Comparison of ENCODE assay signal across 8 cellular contexts in genomic region chr13:102597029-102598015, GRCh38. TPM values are rescaled to one million over a fixed set of nuclear protein-coding genes. Genes with fewer than 3 reads are reported as not detected.
DNase-seq lines count a peak whose midpoint lies in the region; ATAC-seq and TF ChIP-seq lines count a peak whose summit lies in the region.

No MANE protein-coding gene starts in this region.

- H3K36me3 ChIP-seq in BE2C: peaks cover 5% of the 10 kb centered on the region
- H3K36me3 ChIP-seq in iPS-18a (ENCODE audit: control insufficient read depth, low read depth, low read length): no peaks in the 10 kb centered on the region
- no peaks in the 10 kb centered on the region for H3K36me3 ChIP-seq in skeletal muscle tissue (ENCODE audit: control insufficient read depth in 3 of 3, insufficient read depth in 3 of 3, low read length in 3 of 3)

- H3K9me3 ChIP-seq in BE2C: no peaks in the 10 kb centered on the region
- no peaks in the 10 kb centered on the region for H3K9me3 ChIP-seq in iPS-18a (ENCODE audit: control insufficient read depth, low read depth, low read length)
- no peaks in the 10 kb centered on the region for H3K9me3 ChIP-seq in skeletal muscle tissue (ENCODE audit: control insufficient read depth in 3 of 3, low read length in 3 of 3)

- no peaks in the 10 kb centered on the region; the same call in 1 of the 2 replicates for H3K4me1 ChIP-seq in BE2C
- H3K4me1 ChIP-seq in iPS-18a (ENCODE audit: control insufficient read depth, low read depth, low read length): peaks cover 7% of the 10 kb centered on the region
- peaks cover 25 to 36% (median 32%) of the 10 kb centered on the region in 3 donors for H3K4me1 ChIP-seq in skeletal muscle tissue (ENCODE audit: control insufficient read depth in 3 of 3, insufficient read depth in 3 of 3, low read length in 3 of 3)

- peak; percentile 21 for ATAC-seq in GM19023 (IDR thresholded peaks at IDR 0.05; ENCODE audit: unreplicated experiment)
- ATAC-seq in HG03103 (IDR thresholded peaks at IDR 0.05; ENCODE audit: low read depth, unreplicated experiment): peak; percentile 29

- H3K9ac ChIP-seq in iPS-18a (ENCODE audit: low read length): peak overlapping the region; percentile 80
- peak overlapping the region; percentile 85 to 99 (median 99) for H3K9ac ChIP-seq in skeletal muscle tissue (ENCODE audit: low read depth in 1 of 3, low read length in 3 of 3)

- H3K4me3 ChIP-seq in BE2C (ENCODE audit: low read depth, low read length) (peak overlapping the region; percentile 95), iPS-18a (ENCODE audit: low read length) (peak overlapping the region; percentile 87), skeletal muscle tissue (ENCODE audit: low read length in 3 of 3) (peak overlapping the region; percentile 86 to 94 (median 93))

- no peak overlapping the region for H3K27ac ChIP-seq in iPS-18a (ENCODE audit: low read length)
- H3K27ac ChIP-seq in skeletal muscle tissue (ENCODE audit: low read depth, low read length): peak overlapping the region; percentile 99

- DNase-seq in BE2C (peak; percentile 24), RPMI7951 (ENCODE audit: low read depth) (peak; percentile 45), astrocyte of the hippocampus (ENCODE audit: low read depth, low spot score) (peak; percentile 38), mesenteric fat pad (ENCODE audit: low spot score) (no peak)

- no peak for TF ChIP-seq CTCF in BE2C (IDR thresholded peaks at IDR 0.05; ENCODE audit: low read depth, low read length)

- H3K27me3 ChIP-seq in BE2C: no peaks in the 10 kb centered on the region
- H3K27me3 ChIP-seq in iPS-18a (ENCODE audit: control insufficient read depth, insufficient read depth, low read length): no peaks in the 10 kb centered on the region
- H3K27me3 ChIP-seq in skeletal muscle tissue (ENCODE audit: control insufficient read depth in 3 of 3, insufficient read depth in 3 of 3, low read length in 3 of 3): no peaks in the 10 kb centered on the region

RNA-seq across cellular contexts. Expression of gene TPP2, which starts 0.5 kb away (rescaled TPM):
- polyA plus RNA-seq in BE2C (2012; ENCODE audit: insufficient read depth, insufficient read length, low read depth): 24.9 TPM
- 43.3 and 52.6 TPM in 2 replicates for total RNA-seq in RPMI7951 (2014; rRNA removed; shearing (Covaris generic))
- total RNA-seq in skeletal muscle tissue (45.4 TPM), mesenteric fat pad (36.5 TPM)
